Comparison of ENCODE assay signal across 9 cellular contexts in the genomic region with DNA sequence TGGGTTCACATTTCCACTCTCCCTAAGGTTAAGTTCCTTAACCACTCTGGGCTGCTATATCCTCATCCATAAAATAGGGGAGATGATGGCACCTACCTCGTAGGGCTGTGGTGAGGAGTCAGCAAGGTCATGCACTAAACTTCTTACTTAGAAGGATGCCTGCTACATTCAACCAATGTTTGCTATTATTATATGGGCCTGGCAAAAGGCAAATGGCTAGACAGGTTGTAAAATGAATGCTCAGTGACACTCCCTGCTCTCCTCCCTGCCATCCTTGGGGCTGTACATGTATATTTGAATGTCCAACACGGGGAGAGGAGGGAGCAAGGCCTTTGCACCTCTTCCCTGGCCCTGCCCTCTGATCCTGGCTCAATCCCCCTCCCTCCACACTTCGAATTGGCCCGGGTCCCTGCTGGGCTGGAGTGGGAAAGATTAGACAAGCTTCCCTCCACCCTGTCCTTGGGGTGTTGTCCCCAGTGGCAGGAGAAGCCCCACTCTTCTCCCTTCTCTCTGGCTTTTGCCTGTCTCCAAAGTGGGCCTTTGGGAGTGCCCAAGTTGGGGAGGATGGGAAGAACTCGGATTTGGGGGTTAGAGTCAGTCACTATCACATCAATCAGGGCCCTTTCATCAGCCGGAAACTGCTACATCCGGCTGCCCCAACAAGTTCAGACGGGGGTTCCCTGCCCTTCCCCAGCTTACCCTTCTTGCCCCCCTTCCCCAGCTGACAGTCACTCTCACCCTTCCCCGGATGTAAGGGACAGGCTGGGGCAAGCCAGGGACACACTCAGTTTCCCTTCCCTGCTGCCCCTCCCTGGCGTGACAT. TPM values are rescaled to one million over a fixed set of nuclear protein-coding genes. Genes with fewer than 3 reads are reported as not detected.
DNase-seq lines count a peak whose midpoint lies in the region; ATAC-seq and TF ChIP-seq lines count a peak whose summit lies in the region.
"Had no signal": no experiment of that assay in that cellular context is flagged by ENCODE, and none has a peak within 500 bp of the region (broad histone marks: within the 10 kb centered on the region; RNA-seq: fewer than 3 reads in every experiment).

No MANE protein-coding gene starts in this region.

- POLR2A ChIA-PET in CD4-positive, alpha-beta memory T cell (lab: Charles Lee; ENCODE audit: partially characterized antibody) = no interaction called here

- peaks cover 0 to 22% (median 4%) of the 10 kb centered on the region in 4 donors for H3K4me1 Mint-ChIP-seq in CD4-positive, alpha-beta memory T cell

- H3K9me3 Mint-ChIP-seq in CD4-positive, alpha-beta memory T cell = peaks cover 3 to 32% (median 10%) of the 10 kb centered on the region in 8 donors

- TF ChIP-seq CTCF in esophagus squamous epithelium (IDR thresholded peaks at IDR 0.05) = no peak

- H3K27me3 Mint-ChIP-seq in CD4-positive, alpha-beta memory T cell = no peaks in the 10 kb centered on the region

- CTCF ChIA-PET in CD4-positive, alpha-beta memory T cell (lab: Charles Lee; ENCODE audit: partially characterized antibody) = interaction anchor here (1.2 to 3.3 kb wide), 2 partner anchors 36 to 341 kb away, joined by 3 to 13 read pairs; partner anchors contain the start of gene VEGFA

- H3K27ac Mint-ChIP-seq in CD4-positive, alpha-beta memory T cell = peak overlapping the region in 6 of 7 donors; percentile 2 to 65 (median 48)

- peaks cover 15% of the 10 kb centered on the region for H3K4me1 ChIP-seq in CD4-positive, alpha-beta memory T cell (ENCODE audit: insufficient read depth, low read length)
- peaks cover 7 to 16% (median 9%) of the 10 kb centered on the region in 3 donors for H3K4me1 ChIP-seq in esophagus squamous epithelium

- no peak for TF ChIP-seq POLR2A in esophagus squamous epithelium (IDR thresholded peaks at IDR 0.05)

- no peaks in the 10 kb centered on the region for H3K36me3 Mint-ChIP-seq in CD4-positive, alpha-beta memory T cell

- no peak overlapping the region for H3K4me3 ChIP-seq in CD4-positive, alpha-beta memory T cell (ENCODE audit: low read length in 2 of 2)
- no peak overlapping the region for H3K4me3 ChIP-seq in esophagus squamous epithelium

- 12 to 33% methylated on average over 8 to 10 of the region's 10 CpGs for WGBS in esophagus squamous epithelium, 2 donors

- H3K4me3 Mint-ChIP-seq in CD4-positive, alpha-beta memory T cell = peak overlapping the region in 1 of 8 donors; percentile 18

- H3K27me3 ChIP-seq in CD4-positive, alpha-beta memory T cell (ENCODE audit: insufficient read depth, low read length) = no peaks in the 10 kb centered on the region
- H3K27me3 ChIP-seq in esophagus squamous epithelium = no peaks in the 10 kb centered on the region

- H3K27ac ChIP-seq in CD4-positive, alpha-beta memory T cell (ENCODE audit: low read depth, low read length) = no peak overlapping the region
- no peak overlapping the region for H3K27ac ChIP-seq in esophagus squamous epithelium

- ATAC-seq in HG02571 (IDR thresholded peaks at IDR 0.05; ENCODE audit: unreplicated experiment) = peak; percentile 57
- ATAC-seq: Panc1 had no signal

- no peaks in the 10 kb centered on the region for H3K36me3 ChIP-seq in CD4-positive, alpha-beta memory T cell (ENCODE audit: insufficient read depth, low read length)
- H3K36me3 ChIP-seq in esophagus squamous epithelium = no peaks in the 10 kb centered on the region

- no peaks in the 10 kb centered on the region for H3K9me3 ChIP-seq in CD4-positive, alpha-beta memory T cell (ENCODE audit: control insufficient read depth in 1 of 2, low read length in 2 of 2)
- peaks cover 0 to 20% (median 9%) of the 10 kb centered on the region in 3 donors for H3K9me3 ChIP-seq in esophagus squamous epithelium

- intact Hi-C loops in CD4-positive, alpha-beta memory T cell (cut with micrococcal nuclease) = no loop called here
- intact Hi-C loops in esophagus squamous epithelium (cut with DNase I) = no loop called here

- peak in 2 of 5 donors; percentile 46 to 77 for DNase-seq in CD4-positive, alpha-beta memory T cell
- peak; percentile 32 for DNase-seq in activated CD4-positive, alpha-beta T cell treated with anti-CD3 and anti-CD28 coated beads, Interleukin-2, amount 50 U/mL, for 4 hours
- DNase-seq in islet precursor cell (peak; percentile 46), NCI-H2227 treated with DMSO at 0.1 percent for 48 hours (lab: John Stamatoyannopoulos, UW) (no peak), esophagus squamous epithelium (lab: John Stamatoyannopoulos, UW) (no peak), RKO (ENCODE audit: low spot score) (no peak), HuH-7.5 (ENCODE audit: low spot score) (no peak)

RNA-seq across cellular contexts. Expression of gene VEGFA, which starts 36.3 kb away (rescaled TPM):
- 1 to 10 TPM in 1 of 2 experiments, under 1 TPM in 1; 0.29 to 1.1 TPM for total RNA-seq in CD4-positive, alpha-beta memory T cell
- polyA plus RNA-seq in CD4-positive, alpha-beta memory T cell = not detected
- total RNA-seq in esophagus squamous epithelium = 100 to 1,000 TPM in 2 of 4 donors, 10 to 100 TPM in 2; 28.0 to 107 (median 80.8) TPM

RNA-seq across cellular contexts. Expression of gene MRPS18A, which starts 46.1 kb away (rescaled TPM):
- 10 to 100 TPM; 31.3 to 32.4 TPM for total RNA-seq in CD4-positive, alpha-beta memory T cell
- 10 to 100 TPM; 62.6 to 86.1 TPM for polyA plus RNA-seq in CD4-positive, alpha-beta memory T cell
- 10 to 100 TPM; 43.7 to 57.4 (median 51.4) TPM for total RNA-seq in esophagus squamous epithelium

Comparison
In these comparisons a context has a peak if more than half of its experiments do, and no peak if none do; other contexts are left out.
1. DNase-seq: peak in activated CD4-positive, alpha-beta T cell treated with anti-CD3 and anti-CD28 coated beads, Interleukin-2, amount 50 U/mL, for 4 hours (2 of 2) and islet precursor cell (single experiment); none in NCI-H2227 treated with DMSO at 0.1 percent for 48 hours (single experiment), esophagus squamous epithelium (single experiment), RKO (single experiment) and HuH-7.5 (single experiment).
2. RNA of gene VEGFA, which starts 36.3 kb away (total RNA-seq): 28.0 to 107 TPM in esophagus squamous epithelium; 0.29 to 1.1 TPM in CD4-positive, alpha-beta memory T cell; every median in the first group is over 10 times any median in the second.